35 cellular contexts compared by ENCODE assay signal in the genomic region with DNA sequence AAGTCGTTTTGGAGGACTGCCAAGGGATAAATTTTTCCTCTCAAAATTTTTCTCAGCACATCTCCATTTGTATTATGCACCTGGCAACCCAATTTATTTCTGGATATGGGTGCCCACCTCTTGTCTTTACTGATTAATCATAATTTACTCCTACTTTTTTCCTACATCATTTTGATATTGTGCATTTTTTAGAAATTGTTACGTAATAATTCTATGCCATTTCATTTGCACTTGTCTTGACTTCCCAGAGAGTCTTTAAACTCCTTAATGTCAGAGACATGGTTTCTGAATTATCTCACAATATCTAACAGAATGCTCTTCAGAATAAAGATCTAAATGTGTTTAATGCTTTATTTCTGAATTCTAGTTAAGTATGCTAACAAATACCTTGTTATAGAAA.
"Had no signal": no experiment of that assay in that cellular context is flagged by ENCODE, and none has a peak within 500 bp of the region (broad histone marks: within the 10 kb centered on the region; RNA-seq: fewer than 3 reads in every experiment).

No MANE protein-coding gene starts in this region.

- H3K4me3 ChIP-seq: adrenal gland, body of pancreas, breast epithelium had no signal

- H3K27me3 ChIP-seq: adrenal gland, body of pancreas, brain microvascular endothelial cell, breast epithelium had no signal

- H3K4me1 ChIP-seq: adrenal gland, body of pancreas, breast epithelium had no signal

- FAIRE-seq: astrocyte had no signal

- H3K27ac ChIP-seq: adrenal gland, body of pancreas, brain microvascular endothelial cell, breast epithelium, WERI-Rb-1 had no signal

- DNase-seq: activated CD4-positive, alpha-beta memory T cell treated with anti-CD3 and anti-CD28 coated beads, Interleukin-2, amount 10 ng/mL, durations not matched to agents 7 days and 5 days; activated CD4-positive, alpha-beta T cell treated with anti-CD3 and anti-CD28 coated beads for 1 hour; activated CD4-positive, alpha-beta T cell treated with anti-CD3 and anti-CD28 coated beads for 36 hours; activated CD4-positive, alpha-beta T cell treated with anti-CD3 and anti-CD28 coated beads for 48 hours; activated CD4-positive, alpha-beta T cell treated with anti-CD3 and anti-CD28 coated beads, Interleukin-2, amount 10 ng/mL, durations not matched to agents 7 days and 5 days; activated CD4-positive, alpha-beta T cell treated with anti-CD3 and anti-CD28 coated beads, Interleukin-2, amount 50 U/mL, for 48 hours; activated CD4-positive, CD25-positive, alpha-beta regulatory T cell; activated CD8-positive, alpha-beta memory T cell treated with anti-CD3 and anti-CD28 coated beads for 24 hours; activated CD8-positive, alpha-beta memory T cell treated with anti-CD3 and anti-CD28 coated beads, Interleukin-2, amount 10 ng/mL, durations not matched to agents 7 days and 5 days; activated CD8-positive, alpha-beta memory T cell treated with anti-CD3 and anti-CD28 coated beads, Interleukin-2, amount 50 U/mL, for 48 hours; activated CD8-positive, alpha-beta T cell treated with anti-CD3 and anti-CD28 coated beads, Interleukin-2, amount 10 ng/mL, durations not matched to agents 7 days and 5 days; activated effector memory CD4-positive, alpha-beta T cell treated with anti-CD3 and anti-CD28 coated beads, Interleukin-2, amount 50 U/mL, for 16 hours; activated gamma-delta T cell treated with Interleukin-2 at 50 U/mL for 16 hours; activated naive CD4-positive, alpha-beta T cell; activated naive CD4-positive, alpha-beta T cell treated with anti-CD3 and anti-CD28 coated beads for 36 hours; activated naive CD4-positive, alpha-beta T cell treated with anti-CD3 and anti-CD28 coated beads, Interleukin-2, amount 50 U/mL, for 16 hours; activated naive CD8-positive, alpha-beta T cell treated with anti-CD3 and anti-CD28 coated beads for 36 hours; activated T-cell treated with anti-CD3 and anti-CD28 coated beads, Interleukin-2, amount 50 U/mL, for 24 hours; activated T-cell treated with anti-CD3 and anti-CD28 coated beads, Interleukin-2, amount 50 U/mL, for 72 hours; adrenal gland; amniotic stem cell; aorta; body of pancreas; brain microvascular endothelial cell; central memory CD4-positive, alpha-beta T cell; T-helper 1 cell; T-helper 2 cell; T-helper 9 cell; WERI-Rb-1 had no signal

- ATAC-seq: activated CD4-positive, alpha-beta T cell treated with anti-CD3 and anti-CD28 coated beads for 36 hours; activated CD4-positive, CD25-positive, alpha-beta regulatory T cell treated with anti-CD3 and anti-CD28 coated beads, Interleukin-2, amount 50 U/mL, for 24 hours; activated CD8-positive, alpha-beta memory T cell treated with anti-CD3 and anti-CD28 coated beads, Interleukin-2, amount 10 ng/mL, durations not matched to agents 7 days and 5 days; activated CD8-positive, alpha-beta T cell treated with anti-CD3 and anti-CD28 coated beads, Interleukin-2, amount 10 ng/mL, durations not matched to agents 7 days and 5 days; activated naive CD4-positive, alpha-beta T cell treated with anti-CD3 and anti-CD28 coated beads, Interleukin-2, amount 50 U/mL, for 72 hours; activated T-cell treated with anti-CD3 and anti-CD28 coated beads, Interleukin-2, amount 50 U/mL, for 72 hours; activated T-helper 17 cell treated with anti-CD3 and anti-CD28 coated beads, Interleukin-2, amount 50 U/mL, for 72 hours; body of pancreas; WTC11 had no signal

- H3K36me3 ChIP-seq: adrenal gland, brain microvascular endothelial cell, breast epithelium, WERI-Rb-1 had no signal

- H3K9me3 ChIP-seq: adrenal gland, body of pancreas, breast epithelium had no signal
